ENCODE assay signal across 22 cellular contexts in the genomic region with DNA sequence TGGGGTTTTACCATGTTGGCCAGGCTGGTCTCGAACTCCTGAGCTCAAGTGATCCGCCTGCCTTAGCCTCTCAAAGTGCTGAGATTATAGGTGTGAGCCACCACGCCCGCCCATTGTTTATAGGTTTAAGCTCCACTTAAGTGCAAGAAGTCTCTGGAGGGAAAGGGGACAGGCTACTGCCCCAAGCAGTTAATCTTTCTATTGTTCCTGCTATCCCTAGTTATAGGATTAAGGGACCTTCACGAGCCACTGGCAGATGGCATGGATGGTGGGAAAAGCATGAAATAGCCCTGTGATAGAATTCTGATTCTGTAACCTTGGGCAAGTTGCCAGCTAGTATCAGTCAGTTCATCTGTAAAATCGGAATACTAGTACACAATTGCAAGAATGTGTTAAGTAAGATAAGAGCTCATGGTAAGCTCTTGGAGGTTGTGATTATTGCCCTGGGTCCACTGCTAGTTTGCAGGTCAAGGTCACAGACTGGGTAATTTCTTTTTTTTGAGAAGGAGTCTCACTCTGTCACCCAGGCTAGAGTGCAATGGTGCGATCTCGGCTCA. TPM values are rescaled to one million over a fixed set of nuclear protein-coding genes. Genes with fewer than 3 reads are reported as not detected.
"Had no signal": no experiment of that assay in that cellular context is flagged by ENCODE, and none has a peak within 500 bp of the region (broad histone marks: within the 10 kb centered on the region; RNA-seq: fewer than 3 reads in every experiment).

No MANE protein-coding gene starts in this region.

- ATAC-seq: heart left ventricle; naive thymus-derived CD4-positive, alpha-beta T cell; psoas muscle; sciatic nerve; stimulated activated memory B cell treated with anti-CD40 and anti-IgM and Interleukin-4, amounts not matched to agents 10 μg/mL and 1 μg/mL and 100 μg/mL, for 72 hours had no signal

- H3K36me3 ChIP-seq: heart left ventricle, neutrophil, spleen, tibial artery, upper lobe of left lung, uterus had no signal

- H3K4me3 Mint-ChIP-seq: naive thymus-derived CD4-positive, alpha-beta T cell; nephron progenitor cell; stimulated activated memory B cell treated with anti-CD40 and anti-IgM and Interleukin-4, amounts not matched to agents 10 μg/mL and 1 μg/mL and 100 μg/mL, for 72 hours; stimulated activated naive CD8-positive, alpha-beta T cell treated with anti-CD3 and anti-CD28 coated beads, Interleukin-15, Interleukin-2, amounts not matched to agents 100 ng/mL and 50 ng/mL, for 24 hours had no signal

- H3K4me1 ChIP-seq: psoas muscle had no signal

- DNase-seq: dermis blood vessel endothelial cell; heart left ventricle; hippocampal formation; kidney glomerular epithelial cell; naive thymus-derived CD4-positive, alpha-beta T cell; nephron progenitor cell; psoas muscle; retina; spleen; stimulated activated CD4-positive, alpha-beta T cell treated with anti-CD3 and anti-CD28 coated beads, Interleukin-15, amount 100 ng/mL, for 24 hours; stimulated activated CD4-positive, alpha-beta T cell treated with anti-CD3 and anti-CD28 coated beads, Interleukin-1b, Interleukin-23, amount 100 ng/mL, for 48 hours; stimulated activated CD4-positive, alpha-beta T cell treated with anti-CD3 and anti-CD28 coated beads, Interleukin-4, amount 100 ng/mL, for 24 hours; tibial artery; upper lobe of left lung; uterus had no signal

- H3K9me3 Mint-ChIP-seq: nephron progenitor cell; stimulated activated memory B cell treated with anti-CD40 and anti-IgM and Interleukin-4, amounts not matched to agents 10 μg/mL and 1 μg/mL and 100 μg/mL, for 72 hours; stimulated activated naive CD8-positive, alpha-beta T cell treated with anti-CD3 and anti-CD28 coated beads, Interleukin-15, Interleukin-2, amounts not matched to agents 100 ng/mL and 50 ng/mL, for 24 hours had no signal

- H3K4me3 ChIP-seq: heart left ventricle, psoas muscle, spleen, tibial artery, upper lobe of left lung, uterus had no signal

- H3K27ac ChIP-seq: heart left ventricle, neutrophil, psoas muscle, spleen, tibial artery, upper lobe of left lung, uterus had no signal

- H3K27ac Mint-ChIP-seq: naive thymus-derived CD4-positive, alpha-beta T cell; stimulated activated memory B cell treated with anti-CD40 and anti-IgM and Interleukin-4, amounts not matched to agents 10 μg/mL and 1 μg/mL and 100 μg/mL, for 72 hours; stimulated activated naive CD8-positive, alpha-beta T cell treated with anti-CD3 and anti-CD28 coated beads, Interleukin-15, Interleukin-2, amounts not matched to agents 100 ng/mL and 50 ng/mL, for 24 hours had no signal

- H3K36me3 Mint-ChIP-seq: naive thymus-derived CD4-positive, alpha-beta T cell; stimulated activated memory B cell treated with anti-CD40 and anti-IgM and Interleukin-4, amounts not matched to agents 10 μg/mL and 1 μg/mL and 100 μg/mL, for 72 hours had no signal

- H3K27me3 ChIP-seq: tibial artery, uterus had no signal

- H3K9me3 ChIP-seq: heart left ventricle, neutrophil, psoas muscle, spleen, tibial artery, upper lobe of left lung, uterus had no signal

RNA-seq across cellular contexts. Expression of a gene that starts 5.3 kb away (rescaled TPM):
- total RNA-seq: dermis blood vessel endothelial cell, fibroblast of lung, osteoblast, temporal lobe had no signal
- polyA plus RNA-seq: naive thymus-derived CD4-positive, alpha-beta T cell had no signal

RNA-seq across cellular contexts. Expression of a gene that starts 44.8 kb away (rescaled TPM):
- polyA plus RNA-seq: naive thymus-derived CD4-positive, alpha-beta T cell had no signal
